Comparison of ENCODE assay signal across 1 cellular context in the genomic region with DNA sequence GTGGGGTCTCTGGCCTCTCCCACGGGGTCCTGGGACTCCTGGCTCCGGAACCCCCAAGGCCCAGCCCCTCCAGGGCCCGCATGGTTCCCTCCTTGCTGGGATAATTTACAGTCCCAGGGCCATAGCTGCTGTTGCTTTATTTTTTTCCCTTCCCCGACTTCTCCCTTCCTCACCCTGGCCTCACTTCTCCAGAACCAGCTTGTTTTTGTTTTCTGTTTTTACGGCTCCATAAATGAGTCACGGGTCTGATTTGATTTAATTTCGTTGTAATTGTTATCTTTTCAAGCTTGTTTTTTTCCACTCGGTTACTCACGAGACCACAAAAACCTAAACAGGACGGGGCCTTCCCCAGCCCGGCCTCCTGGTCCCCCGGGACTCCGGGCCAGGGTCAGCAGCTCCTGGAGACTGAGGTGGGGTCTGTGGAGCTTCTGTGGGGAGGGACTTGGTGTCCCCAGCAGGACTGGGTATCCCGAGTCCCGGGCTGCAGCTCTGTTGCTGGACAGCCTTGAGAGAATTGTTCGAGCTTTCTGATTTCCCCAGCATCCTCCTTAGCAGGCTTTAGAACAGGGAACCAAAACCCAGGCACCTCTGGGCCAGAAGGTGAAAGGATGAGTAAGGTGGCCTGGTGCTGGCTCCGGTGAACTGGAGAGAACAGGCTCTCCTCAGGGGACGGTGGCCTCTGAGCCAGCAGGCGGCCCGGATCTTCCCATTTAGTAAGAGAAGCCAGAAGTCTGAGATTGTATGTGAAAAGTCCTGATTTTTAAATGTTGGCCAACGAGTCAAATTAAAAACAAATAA.
TF ChIP-seq lines count a peak whose summit lies in the region.

No MANE protein-coding gene starts in this region.

TF ChIP-seq in SK-N-SH, 30 proteins besides CTCF, POLR2A, EP300 and RAD21 (continued from another document):
- TF ChIP-seq MEF2A (IDR thresholded peaks at IDR 0.05; ENCODE audit: borderline replicate concordance, low read depth) (no peak), RXRA (IDR thresholded peaks at IDR 0.05; ENCODE audit: borderline replicate concordance, low read depth) (no peak), GATA2 (CRISPR knock-in tag; IDR thresholded peaks at IDR 0.05) (no peak), YY1 (IDR thresholded peaks at IDR 0.05; ENCODE audit: low read depth) (no peak)
- TF ChIP-seq, protein P1, sequence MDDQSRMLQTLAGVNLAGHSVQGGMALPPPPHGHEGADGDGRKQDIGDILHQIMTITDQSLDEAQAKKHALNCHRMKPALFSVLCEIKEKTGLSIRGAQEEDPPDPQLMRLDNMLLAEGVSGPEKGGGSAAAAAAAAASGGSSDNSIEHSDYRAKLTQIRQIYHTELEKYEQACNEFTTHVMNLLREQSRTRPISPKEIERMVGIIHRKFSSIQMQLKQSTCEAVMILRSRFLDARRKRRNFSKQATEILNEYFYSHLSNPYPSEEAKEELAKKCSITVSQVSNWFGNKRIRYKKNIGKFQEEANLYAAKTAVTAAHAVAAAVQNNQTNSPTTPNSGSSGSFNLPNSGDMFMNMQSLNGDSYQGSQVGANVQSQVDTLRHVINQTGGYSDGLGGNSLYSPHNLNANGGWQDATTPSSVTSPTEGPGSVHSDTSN (IDR thresholded peaks at IDR 0.05), result no peak
